ENCODE assay signal across 8 cellular contexts in the genomic region with DNA sequence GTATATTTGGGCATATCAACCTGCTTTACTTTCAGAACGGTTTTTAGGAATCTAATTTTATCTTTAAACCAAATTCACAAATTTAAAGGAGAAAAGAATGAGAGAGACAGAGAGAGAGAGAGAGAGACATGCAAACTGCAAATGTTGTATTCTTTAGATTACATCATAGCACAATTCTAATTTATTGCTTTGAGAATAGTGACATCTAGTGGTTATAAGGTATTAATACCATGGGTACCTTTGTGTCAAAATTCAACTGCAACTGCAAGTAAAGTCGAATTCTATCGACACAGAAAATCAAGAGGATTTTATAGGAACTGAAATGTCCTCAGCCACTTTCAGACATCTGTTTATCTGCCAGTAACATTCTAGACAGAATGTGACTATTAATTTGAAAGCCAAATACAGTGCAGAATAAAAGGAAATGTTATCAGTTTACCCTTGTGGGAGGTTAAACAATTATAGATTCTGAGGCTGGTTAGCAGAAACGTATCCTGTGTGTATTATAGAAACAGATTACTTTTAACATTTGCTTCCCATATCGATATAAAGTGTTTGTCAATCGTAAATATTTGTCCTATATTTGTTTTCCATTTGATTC.
DNase-seq lines count a peak whose midpoint lies in the region; ATAC-seq, FAIRE-seq and TF ChIP-seq lines count a peak whose summit lies in the region.

No MANE protein-coding gene starts in this region.

- no peaks in the 10 kb centered on the region for H3K9me3 Mint-ChIP-seq in Caco-2 (ENCODE audit: unreplicated experiment)
- no peaks in the 10 kb centered on the region for H3K9me3 Mint-ChIP-seq in activated CD4-positive, alpha-beta T cell treated with anti-CD3 and anti-CD28 coated beads, Interleukin-2, amount 10 ng/mL, durations not matched to agents 24 days and 14 days

- intact Hi-C loops in Caco-2 (cut with micrococcal nuclease; ENCODE audit: unreplicated experiment): loop anchor here (1.0 kb wide), 3 partner anchors 1334 to 1440 kb away; a partner anchor contains a TSS
- intact Hi-C loops in body of pancreas (cut with DNase I): loop anchor here (5.0 kb wide), 1 partner anchor 1340 kb away; no protein-coding TSS in a partner anchor
- intact Hi-C loops in HepG2 (cut with micrococcal nuclease; ENCODE audit: unreplicated experiment): loop anchor here (1.0 to 10.0 kb wide), 4 partner anchors 1334 to 1802 kb away; a partner anchor contains a TSS
- intact Hi-C loops in activated CD4-positive, alpha-beta T cell treated with anti-CD3 and anti-CD28 coated beads, Interleukin-2, amount 10 ng/mL, durations not matched to agents 24 days and 14 days (cut with micrococcal nuclease): loop anchor here (2.0 to 5.0 kb wide), 2 partner anchors 1334 to 1800 kb away; a partner anchor contains a TSS

- H3K4me2 ChIP-seq in HepG2 (ENCODE audit: low read depth, low read length): no peak overlapping the region

- no peaks in the 10 kb centered on the region; the same call in 1 of the 2 replicates for H4K20me1 ChIP-seq in HepG2 (ENCODE audit: insufficient read depth, low read length)

- no peaks in the 10 kb centered on the region for H3K9me3 ChIP-seq in Caco-2
- no peaks in the 10 kb centered on the region for H3K9me3 ChIP-seq in body of pancreas
- no peaks in the 10 kb centered on the region for H3K9me3 ChIP-seq in HepG2 (ENCODE audit: low read length)

- TF ChIP-seq POLR2A in body of pancreas (IDR thresholded peaks at IDR 0.05) (no peak), HepG2 (IDR thresholded peaks at IDR 0.05; ENCODE audit: insufficient read depth in 1 of 2, low read depth in 2 of 2, low read length in 2 of 2) (no peak)

- BruUV-seq in Caco-2 (replicated peaks; lab: Mats Ljungman, UMichigan): no TSS peak
- no TSS peak for BruUV-seq in HepG2 (replicated peaks; lab: Mats Ljungman, UMichigan)

- no peak overlapping the region for H3K9ac ChIP-seq in HepG2 (ENCODE audit: insufficient read depth, low read depth, low read length)

- no peak for DNase-seq in Caco-2
- peak; percentile 77 for DNase-seq in NCI-H2227 treated with DMSO at 0.1 percent for 48 hours (lab: John Stamatoyannopoulos, UW)
- DNase-seq in body of pancreas: no peak
- DNase-seq in HepG2 (ENCODE audit: low spot score): peak; percentile 36
- no peak for DNase-seq in activated CD4-positive, alpha-beta T cell treated with anti-CD3 and anti-CD28 coated beads, Interleukin-2, amount 10 ng/mL, durations not matched to agents 24 days and 14 days
- no peak for DNase-seq in stimulated activated CD4-positive, alpha-beta T cell treated with anti-CD3 and anti-CD28 coated beads, Interleukin-4, amount 100 ng/mL, for 4 hours

- CTCF ChIA-PET in Caco-2 (lab: Charles Lee) (no interaction called here), HepG2 (lab: Yijun Ruan, JAX; ENCODE audit: low intra/inter-chr PET ratio, low total read pairs) (interaction anchor here (1.1 to 2.1 kb wide), 4 partner anchors 1334 to 1745 kb away, joined by 3 to 11 read pairs (median 4); a partner anchor contains a TSS)

- peak; percentile 54; the same call in 1 of the 2 replicates for TF ChIP-seq RAD21 in HepG2 (CRISPR knock-in tag; IDR thresholded peaks at IDR 0.05)

- H3K27ac ChIP-seq in body of pancreas (no peak overlapping the region), HepG2 (ENCODE audit: extremely low read length, insufficient read depth, low read length) (no peak overlapping the region)

- no peak overlapping the region for H3K4me3 Mint-ChIP-seq in Caco-2 (ENCODE audit: unreplicated experiment)
- no peak overlapping the region for H3K4me3 Mint-ChIP-seq in activated CD4-positive, alpha-beta T cell treated with anti-CD3 and anti-CD28 coated beads, Interleukin-2, amount 10 ng/mL, durations not matched to agents 24 days and 14 days

- no peak overlapping the region for H2AFZ ChIP-seq in HepG2 (ENCODE audit: low read length)

- ATAC-seq in GM19043 (IDR thresholded peaks at IDR 0.05; ENCODE audit: low read depth, unreplicated experiment) (peak; percentile 95), HG03135 (IDR thresholded peaks at IDR 0.05; ENCODE audit: unreplicated experiment) (peak; percentile 66), body of pancreas (peak; percentile 79), HepG2 (peak; percentile 69)

- H3K4me3 ChIP-seq in Caco-2 (ENCODE audit: low read depth, low read length) (no peak overlapping the region), body of pancreas (no peak overlapping the region), HepG2 (replicated peaks in 1 of 3; ENCODE audit: insufficient read depth in 1 of 3, low read depth in 2 of 3, low read length in 3 of 3) (no peak overlapping the region)

- no peaks in the 10 kb centered on the region for H3K27me3 ChIP-seq in Caco-2 (replicated peaks; ENCODE audit: control insufficient read depth, insufficient read depth, low read length)
- no peaks in the 10 kb centered on the region for H3K27me3 ChIP-seq in body of pancreas
- no peaks in the 10 kb centered on the region for H3K27me3 ChIP-seq in HepG2 (ENCODE audit: control insufficient read depth in 1 of 2, insufficient read depth in 2 of 2, low read length in 2 of 2)

- no peak overlapping the region for H3K27ac Mint-ChIP-seq in Caco-2 (ENCODE audit: unreplicated experiment)
- no peak overlapping the region for H3K27ac Mint-ChIP-seq in activated CD4-positive, alpha-beta T cell treated with anti-CD3 and anti-CD28 coated beads, Interleukin-2, amount 10 ng/mL, durations not matched to agents 24 days and 14 days

- H3K4me1 ChIP-seq in Caco-2: no peaks in the 10 kb centered on the region
- no peaks in the 10 kb centered on the region for H3K4me1 ChIP-seq in body of pancreas
- no peaks in the 10 kb centered on the region for H3K4me1 ChIP-seq in HepG2 (ENCODE audit: insufficient read depth, low read length)

- H3K79me2 ChIP-seq in HepG2 (ENCODE audit: insufficient read depth, low read length): no peaks in the 10 kb centered on the region

- POLR2A ChIA-PET in Caco-2 (lab: Charles Lee) (no interaction called here), HepG2 (lab: Yijun Ruan, JAX) (no interaction called here)

- no peaks in the 10 kb centered on the region for H3K4me1 Mint-ChIP-seq in Caco-2 (ENCODE audit: low read depth, unreplicated experiment)
- no peaks in the 10 kb centered on the region for H3K4me1 Mint-ChIP-seq in activated CD4-positive, alpha-beta T cell treated with anti-CD3 and anti-CD28 coated beads, Interleukin-2, amount 10 ng/mL, durations not matched to agents 24 days and 14 days

- TF ChIP-seq EP300 in HepG2 (IDR thresholded peaks at IDR 0.05; ENCODE audit: low read depth in 2 of 2, low read length in 2 of 2): no peak
- no peak for TF ChIP-seq EP300 in HepG2 (CRISPR knock-in tag; IDR thresholded peaks at IDR 0.05; ENCODE audit: borderline replicate concordance)

- no peaks in the 10 kb centered on the region for H3K36me3 Mint-ChIP-seq in Caco-2 (ENCODE audit: insufficient read depth, unreplicated experiment)
- H3K36me3 Mint-ChIP-seq in activated CD4-positive, alpha-beta T cell treated with anti-CD3 and anti-CD28 coated beads, Interleukin-2, amount 10 ng/mL, durations not matched to agents 24 days and 14 days (ENCODE audit: low read depth): no peaks in the 10 kb centered on the region

- in situ Hi-C loops in HepG2 (cut with HindIII; ENCODE audit: extremely low pct_ligation_motif_present, low pct_unique_long_range_greater_than_20kb): no loop called here

- no peaks in the 10 kb centered on the region for H3K36me3 ChIP-seq in Caco-2 (ENCODE audit: control insufficient read depth, insufficient read depth, low read length)
- no peaks in the 10 kb centered on the region for H3K36me3 ChIP-seq in body of pancreas (replicated peaks in 1 of 2; ENCODE audit: insufficient read depth in 1 of 2, low read depth in 2 of 2)
- no peaks in the 10 kb centered on the region for H3K36me3 ChIP-seq in HepG2 (replicated peaks in 1 of 2; ENCODE audit: control insufficient read depth in 1 of 2, insufficient read depth in 2 of 2, low read length in 2 of 2)

- peaks cover 2% of the 10 kb centered on the region for H3K27me3 Mint-ChIP-seq in Caco-2 (ENCODE audit: insufficient read depth, unreplicated experiment)
- H3K27me3 Mint-ChIP-seq in activated CD4-positive, alpha-beta T cell treated with anti-CD3 and anti-CD28 coated beads, Interleukin-2, amount 10 ng/mL, durations not matched to agents 24 days and 14 days: no peaks in the 10 kb centered on the region

- TF ChIP-seq CTCF in Caco-2 (IDR thresholded peaks at IDR 0.05; ENCODE audit: insufficient read depth in 1 of 2, low read depth in 1 of 2, low read length in 1 of 2, severe bottlenecking in 1 of 2, unreplicated experiment in 1 of 2) (peak; percentile 40 to 43), body of pancreas (IDR thresholded peaks at IDR 0.05) (peak; percentile 25 to 71 (median 65)), HepG2 (CRISPR knock-in tag; IDR thresholded peaks at IDR 0.05) (peak; percentile 71)

- FAIRE-seq in HepG2 (lab: Jason Lieb, UNC): no peak

- WGBS in body of pancreas, 2 donors: 1 to 2% methylated on average over 6 of the region's 6 CpGs
- WGBS in HepG2 (ENCODE audit: low lambda C conversion rate): 2% methylated on average over 6 of the region's 6 CpGs

TF ChIP-seq in HepG2, 621 proteins besides CTCF, POLR2A, EP300 and RAD21 (continues in another document):
- TF ChIP-seq, protein P1, sequence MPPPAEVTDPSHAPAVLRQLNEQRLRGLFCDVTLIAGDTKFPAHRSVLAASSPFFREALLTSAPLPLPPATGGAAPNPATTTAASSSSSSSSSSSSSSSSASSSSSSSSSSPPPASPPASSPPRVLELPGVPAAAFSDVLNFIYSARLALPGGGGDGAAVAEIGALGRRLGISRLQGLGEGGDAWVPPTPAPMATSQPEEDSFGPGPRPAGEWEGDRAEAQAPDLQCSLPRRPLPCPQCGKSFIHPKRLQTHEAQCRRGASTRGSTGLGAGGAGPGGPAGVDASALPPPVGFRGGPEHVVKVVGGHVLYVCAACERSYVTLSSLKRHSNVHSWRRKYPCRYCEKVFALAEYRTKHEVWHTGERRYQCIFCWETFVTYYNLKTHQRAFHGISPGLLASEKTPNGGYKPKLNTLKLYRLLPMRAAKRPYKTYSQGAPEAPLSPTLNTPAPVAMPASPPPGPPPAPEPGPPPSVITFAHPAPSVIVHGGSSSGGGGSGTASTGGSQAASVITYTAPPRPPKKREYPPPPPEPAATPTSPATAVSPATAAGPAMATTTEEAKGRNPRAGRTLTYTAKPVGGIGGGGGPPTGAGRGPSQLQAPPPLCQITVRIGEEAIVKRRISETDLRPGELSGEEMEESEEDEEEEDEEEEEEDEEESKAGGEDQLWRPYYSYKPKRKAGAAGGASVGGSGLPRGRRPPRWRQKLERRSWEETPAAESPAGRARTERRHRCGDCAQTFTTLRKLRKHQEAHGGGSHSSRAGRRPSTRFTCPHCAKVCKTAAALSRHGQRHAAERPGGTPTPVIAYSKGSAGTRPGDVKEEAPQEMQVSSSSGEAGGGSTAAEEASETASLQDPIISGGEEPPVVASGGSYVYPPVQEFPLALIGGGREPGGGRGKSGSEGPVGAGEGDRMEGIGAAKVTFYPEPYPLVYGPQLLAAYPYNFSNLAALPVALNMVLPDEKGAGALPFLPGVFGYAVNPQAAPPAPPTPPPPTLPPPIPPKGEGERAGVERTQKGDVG (CRISPR knock-in tag; IDR thresholded peaks at IDR 0.05; ENCODE audit: borderline replicate concordance): no peak
- no peak for TF ChIP-seq SYNCRIP (IDR thresholded peaks at IDR 0.05; ENCODE audit: insufficient read depth, low read depth, low read length)

Comparison
In these comparisons a context has a peak if more than half of its experiments do, and no peak if none do; other contexts are left out.
1. DNase-seq: peak in NCI-H2227 treated with DMSO at 0.1 percent for 48 hours (single experiment) and HepG2 (single experiment); none in Caco-2 (0 of 2), body of pancreas (0 of 4), activated CD4-positive, alpha-beta T cell treated with anti-CD3 and anti-CD28 coated beads, Interleukin-2, amount 10 ng/mL, durations not matched to agents 24 days and 14 days (single experiment) and stimulated activated CD4-positive, alpha-beta T cell treated with anti-CD3 and anti-CD28 coated beads, Interleukin-4, amount 100 ng/mL, for 4 hours (0 of 2).
2. Peak in every context shown above with its lines, with median percentiles within 50 percentile points of each other: CTCF ChIP-seq and ATAC-seq.